Comparison of ENCODE assay signal across 12 cellular contexts in genomic region chr11:77548552-77549439, GRCh38. TPM values are rescaled to one million over a fixed set of nuclear protein-coding genes. Genes with fewer than 3 reads are reported as not detected.
DNase-seq lines count a peak whose midpoint lies in the region; ATAC-seq and TF ChIP-seq lines count a peak whose summit lies in the region.
"Had no signal": no experiment of that assay in that cellular context is flagged by ENCODE, and none has a peak within 500 bp of the region (broad histone marks: within the 10 kb centered on the region; RNA-seq: fewer than 3 reads in every experiment).

No MANE protein-coding gene starts in this region.

- no peaks in the 10 kb centered on the region for H3K36me3 ChIP-seq in ovary

- no peak overlapping the region for H3K4me3 ChIP-seq in ovary
- H3K4me3 ChIP-seq: lung had no signal

- TF ChIP-seq EP300 in ovary (IDR thresholded peaks at IDR 0.05): no peak

- TF ChIP-seq POLR2A in ovary (IDR thresholded peaks at IDR 0.05): no peak

- in situ Hi-C loops in G401 (cut with HindIII; ENCODE audit: low sequenced_read_pairs): no loop called here

- no peaks in the 10 kb centered on the region for H3K27me3 ChIP-seq in ovary

- H3K9me3 Mint-ChIP-seq in effector memory CD8-positive, alpha-beta T cell: no peaks in the 10 kb centered on the region
- H3K9me3 Mint-ChIP-seq: IgD-negative memory B cell had no signal

- no peak overlapping the region for H3K4me3 Mint-ChIP-seq in effector memory CD8-positive, alpha-beta T cell

- CTCF ChIA-PET in RWPE1 (lab: Yijun Ruan, JAX): interaction anchor here (0.6 to 2.3 kb wide), 16 partner anchors 9 to 421 kb away, joined by 3 to 14 read pairs (median 4); partner anchors contain the start of gene MYO7A

- no peaks in the 10 kb centered on the region for H3K36me3 Mint-ChIP-seq in effector memory CD8-positive, alpha-beta T cell (ENCODE audit: insufficient read depth)
- H3K36me3 Mint-ChIP-seq: IgD-negative memory B cell had no signal

- peaks cover 2% of the 10 kb centered on the region for H3K4me1 ChIP-seq in ovary (ENCODE audit: insufficient read depth)

- DNase-seq in G401 (ENCODE audit: low spot score) (peak; percentile 59), RWPE1 (ENCODE audit: low spot score) (no peak), fibroblast of peridontal ligament (ENCODE audit: extremely low read depth) (peak; percentile 34), ovary (no peak), activated gamma-delta T cell treated with Interleukin-2 at 50 U/mL for 16 hours (no peak)
- no peak for DNase-seq in effector memory CD8-positive, alpha-beta T cell
- DNase-seq: activated naive CD4-positive, alpha-beta T cell had no signal

- WGBS in ovary, 3 donors: 56 to 62% (median 60%) methylated on average over 6 of the region's 6 CpGs

- H3K27me3 Mint-ChIP-seq in effector memory CD8-positive, alpha-beta T cell: no peaks in the 10 kb centered on the region
- H3K27me3 Mint-ChIP-seq: IgD-negative memory B cell had no signal

- intact Hi-C loops in ovary (cut with DNase I): loop anchor here in 1 of 4 donors (10.0 kb wide), 1 partner anchor 424 kb away; the partner anchor contains the start of gene MYO7A

- H3K9me3 ChIP-seq in ovary: no peaks in the 10 kb centered on the region

- no peak overlapping the region for H3K27ac ChIP-seq in RWPE1
- peak overlapping the region; percentile 11 to 39 for H3K27ac ChIP-seq in ovary
- H3K27ac ChIP-seq: epithelial cell of prostate had no signal

- H3K27ac Mint-ChIP-seq in effector memory CD8-positive, alpha-beta T cell: no peak overlapping the region

- POLR2A ChIA-PET in RWPE1 (lab: Yijun Ruan, JAX; ENCODE audit: low non-redundant PET): no interaction called here

- peaks cover 4 to 7% of the 10 kb centered on the region in 2 donors for H3K4me1 Mint-ChIP-seq in effector memory CD8-positive, alpha-beta T cell (ENCODE audit: low read depth in 2 of 2)

- TF ChIP-seq CTCF in RWPE1 (conservative IDR thresholded peaks at IDR 0.05; ENCODE audit: low read depth): peak; percentile 28; the same call in 1 of the 2 replicates
- no peak for TF ChIP-seq CTCF in ovary (IDR thresholded peaks at IDR 0.05)

- no peak for ATAC-seq in effector memory CD8-positive, alpha-beta T cell (replicated peaks)
- no peak for ATAC-seq in HG03565 (IDR thresholded peaks at IDR 0.05; ENCODE audit: unreplicated experiment)
- no peak for ATAC-seq in HG03457 (IDR thresholded peaks at IDR 0.05; ENCODE audit: unreplicated experiment)

RNA-seq across cellular contexts. Expression of gene AQP11, which starts 41.0 kb away (rescaled TPM):
- 0.47 TPM in 1 of 2 replicates, not detected in the other for total RNA-seq in G401 (2014; rRNA removed; shearing (Covaris generic))
- 10 to 100 TPM in 4 of 7 donors, 1 to 10 TPM in 3; 4.9 to 14.2 (median 10.3) TPM for total RNA-seq in ovary
- polyA plus RNA-seq in ovary: 10 to 100 TPM in 1 of 2 donors, 1 to 10 TPM in 1; 7.7 to 19.1 TPM

Comparison
In these comparisons a context has a peak if more than half of its experiments do, and no peak if none do; other contexts are left out.
1. DNase-seq: peak in G401 (single experiment) and fibroblast of peridontal ligament (single experiment); none in RWPE1 (single experiment), ovary (0 of 5), effector memory CD8-positive, alpha-beta T cell (0 of 3) and activated gamma-delta T cell treated with Interleukin-2 at 50 U/mL for 16 hours (single experiment).